Comparison of ENCODE assay signal across 12 cellular contexts in the genomic region with DNA sequence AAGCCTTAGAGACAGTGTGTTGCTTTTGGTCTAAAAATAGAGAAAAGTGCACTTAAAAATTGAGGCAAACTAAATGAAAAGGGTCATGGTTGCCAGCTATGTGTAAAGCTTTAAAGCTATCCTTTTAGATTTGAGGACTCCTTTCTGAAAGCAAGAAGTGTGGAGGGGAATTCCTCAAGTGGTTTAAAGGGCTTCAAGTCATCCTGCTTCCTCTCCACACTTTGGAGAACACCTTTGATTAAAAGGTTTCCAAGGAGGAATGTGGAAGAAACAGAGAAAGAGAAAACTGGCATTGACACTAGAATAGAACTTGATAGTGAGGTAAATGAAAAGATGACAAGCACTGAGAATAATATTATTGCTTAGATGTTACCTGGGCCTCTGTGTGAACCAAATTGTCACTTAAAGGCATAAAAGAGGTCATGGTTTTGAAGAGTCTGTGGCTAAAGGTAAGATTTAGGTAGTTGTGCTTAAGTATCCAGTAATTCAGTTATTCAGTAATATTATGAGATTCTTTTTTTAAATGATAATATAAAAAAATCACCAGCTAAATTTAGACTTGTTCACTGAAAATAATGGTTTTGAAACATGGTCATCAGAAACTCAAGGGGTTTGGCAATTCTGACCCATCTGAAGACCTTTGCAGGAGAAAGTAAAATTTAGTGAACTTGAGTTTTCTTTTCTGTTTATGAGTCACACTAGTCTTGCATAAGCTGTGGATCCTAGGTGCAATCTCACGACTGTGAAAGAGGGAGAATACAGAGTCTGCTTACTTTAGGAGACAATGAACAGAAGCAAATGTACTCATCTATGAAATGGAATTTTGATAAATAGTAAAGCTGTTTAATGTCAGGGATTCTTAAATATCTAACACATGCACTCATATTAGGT.
DNase-seq lines count a peak whose midpoint lies in the region; ATAC-seq and TF ChIP-seq lines count a peak whose summit lies in the region.
"Had no signal": no experiment of that assay in that cellular context is flagged by ENCODE, and none has a peak within 500 bp of the region (broad histone marks: within the 10 kb centered on the region; RNA-seq: fewer than 3 reads in every experiment).

No MANE protein-coding gene starts in this region.

- intact Hi-C loops in ascending aorta (cut with DNase I): no loop called here
- intact Hi-C loops in left ventricle myocardium inferior (cut with micrococcal nuclease): no loop called here

- H3K9me3 ChIP-seq in ascending aorta (no peaks in the 10 kb centered on the region), left ventricle myocardium inferior (replicated peaks) (peaks cover 33% of the 10 kb centered on the region)
- H3K9me3 ChIP-seq: upper lobe of right lung had no signal

- H3K27ac ChIP-seq in ascending aorta (no peak overlapping the region), left ventricle myocardium inferior (replicated peaks) (no peak overlapping the region)
- H3K27ac ChIP-seq: cardiac muscle cell, foreskin keratinocyte, upper lobe of right lung had no signal

- no peaks in the 10 kb centered on the region for H3K27me3 ChIP-seq in ascending aorta
- H3K27me3 ChIP-seq in left ventricle myocardium inferior (ENCODE audit: low read depth): no peaks in the 10 kb centered on the region
- H3K27me3 ChIP-seq: cardiac muscle cell, foreskin keratinocyte, upper lobe of right lung had no signal

- ATAC-seq in GM19351 (IDR thresholded peaks at IDR 0.05; ENCODE audit: unreplicated experiment): peak; percentile 89
- peak; percentile 78 for ATAC-seq in HG03039 (IDR thresholded peaks at IDR 0.05; ENCODE audit: unreplicated experiment)
- ATAC-seq: foreskin keratinocyte, upper lobe of right lung had no signal

- H3K4me1 ChIP-seq in ascending aorta: no peaks in the 10 kb centered on the region
- H3K4me1 ChIP-seq in left ventricle myocardium inferior: no peaks in the 10 kb centered on the region
- H3K4me1 ChIP-seq: foreskin keratinocyte, upper lobe of right lung had no signal

- H3K4me3 ChIP-seq in ascending aorta: no peak overlapping the region
- H3K4me3 ChIP-seq in left ventricle myocardium inferior: no peak overlapping the region
- H3K4me3 ChIP-seq: cardiac muscle cell, upper lobe of right lung had no signal

- H3K36me3 ChIP-seq in ascending aorta: no peaks in the 10 kb centered on the region
- H3K36me3 ChIP-seq in left ventricle myocardium inferior: no peaks in the 10 kb centered on the region
- H3K36me3 ChIP-seq: cardiac muscle cell, upper lobe of right lung had no signal

- DNase-seq in OCI-M1 (lab: John Stamatoyannopoulos, UW): peak; percentile 60
- peak; percentile 57 for DNase-seq in renal cortical epithelial cell (ENCODE audit: low read depth)
- no peak for DNase-seq in T-helper 1 cell
- DNase-seq in Ammon's horn (ENCODE audit: low spot score): no peak
- no peak for DNase-seq in ascending aorta (ENCODE audit: low spot score in 2 of 2)
- no peak for DNase-seq in left ventricle myocardium inferior
- DNase-seq: NCI-H510A, upper lobe of right lung had no signal

- no peak for TF ChIP-seq CTCF in ascending aorta (IDR thresholded peaks at IDR 0.05)
- TF ChIP-seq CTCF in left ventricle myocardium inferior (IDR thresholded peaks at IDR 0.05; ENCODE audit: borderline replicate concordance): no peak

Comparison
In these comparisons a context has a peak if more than half of its experiments do, and no peak if none do; other contexts are left out.
1. DNase-seq: peak in OCI-M1 (single experiment) and renal cortical epithelial cell (single experiment); none in T-helper 1 cell (0 of 5), Ammon's horn (single experiment), ascending aorta (0 of 2) and left ventricle myocardium inferior (single experiment).